Comparison of ENCODE assay signal across 8 cellular contexts in genomic region chr9:123637940-123638634, GRCh38.
DNase-seq lines count a peak whose midpoint lies in the region; ATAC-seq lines count a peak whose summit lies in the region.

No MANE protein-coding gene starts in this region.

- H3K27ac ChIP-seq in substantia nigra (ENCODE audit: low read depth, low read length, poor library complexity, severe bottlenecking): no peak overlapping the region

- H3K27ac Mint-ChIP-seq in activated naive CD4-positive, alpha-beta T cell treated with anti-CD3 and anti-CD28 coated beads, Interleukin-2, amount 10 ng/mL, durations not matched to agents 7 days and 5 days: peak overlapping the region; percentile 86
- H3K27ac Mint-ChIP-seq in natural killer cell treated with Interleukin-12 subunit alpha and Interleukin-12 subunit beta and Interleukin-15 and Interleukin-18, amount 100 ng/mL, for 72 hours: peak overlapping the region; percentile 10 to 44

- H3K4me3 Mint-ChIP-seq in activated naive CD4-positive, alpha-beta T cell treated with anti-CD3 and anti-CD28 coated beads, Interleukin-2, amount 10 ng/mL, durations not matched to agents 7 days and 5 days: peak overlapping the region; percentile 69
- peak overlapping the region; percentile 83 for H3K4me3 Mint-ChIP-seq in natural killer cell treated with Interleukin-12 subunit alpha and Interleukin-12 subunit beta and Interleukin-15 and Interleukin-18, amount 100 ng/mL, for 72 hours

- H3K36me3 Mint-ChIP-seq in activated naive CD4-positive, alpha-beta T cell treated with anti-CD3 and anti-CD28 coated beads, Interleukin-2, amount 10 ng/mL, durations not matched to agents 7 days and 5 days: no peaks in the 10 kb centered on the region
- no peaks in the 10 kb centered on the region for H3K36me3 Mint-ChIP-seq in natural killer cell treated with Interleukin-12 subunit alpha and Interleukin-12 subunit beta and Interleukin-15 and Interleukin-18, amount 100 ng/mL, for 72 hours

- peaks cover 56% of the 10 kb centered on the region for H3K4me1 Mint-ChIP-seq in activated naive CD4-positive, alpha-beta T cell treated with anti-CD3 and anti-CD28 coated beads, Interleukin-2, amount 10 ng/mL, durations not matched to agents 7 days and 5 days
- peaks cover 24 to 35% of the 10 kb centered on the region in 2 donors for H3K4me1 Mint-ChIP-seq in natural killer cell treated with Interleukin-12 subunit alpha and Interleukin-12 subunit beta and Interleukin-15 and Interleukin-18, amount 100 ng/mL, for 72 hours (ENCODE audit: low read depth in 2 of 2)

- H3K9me3 Mint-ChIP-seq in activated naive CD4-positive, alpha-beta T cell treated with anti-CD3 and anti-CD28 coated beads, Interleukin-2, amount 10 ng/mL, durations not matched to agents 7 days and 5 days: no peaks in the 10 kb centered on the region
- H3K9me3 Mint-ChIP-seq in natural killer cell treated with Interleukin-12 subunit alpha and Interleukin-12 subunit beta and Interleukin-15 and Interleukin-18, amount 100 ng/mL, for 72 hours: no peaks in the 10 kb centered on the region

- H3K4me3 ChIP-seq in GM08714 (ENCODE audit: low read length): peak overlapping the region; percentile 55; the same call in 1 of the 2 replicates

- H3K27me3 Mint-ChIP-seq in activated naive CD4-positive, alpha-beta T cell treated with anti-CD3 and anti-CD28 coated beads, Interleukin-2, amount 10 ng/mL, durations not matched to agents 7 days and 5 days: peaks cover 13% of the 10 kb centered on the region
- H3K27me3 Mint-ChIP-seq in natural killer cell treated with Interleukin-12 subunit alpha and Interleukin-12 subunit beta and Interleukin-15 and Interleukin-18, amount 100 ng/mL, for 72 hours: peaks cover 0 to 13% of the 10 kb centered on the region in 2 donors

- CTCF ChIA-PET in activated naive CD4-positive, alpha-beta T cell treated with anti-CD3 and anti-CD28 coated beads, Interleukin-2, amount 10 ng/mL, durations not matched to agents 7 days and 5 days (lab: Charles Lee): interaction anchor here (0.8 to 1.2 kb wide), 3 partner anchors 16 to 402 kb away, joined by 3 to 4 read pairs (median 3); no protein-coding TSS in a partner anchor

- peak; percentile 53 to 68 for ATAC-seq in natural killer cell treated with Interleukin-12 subunit alpha and Interleukin-12 subunit beta and Interleukin-15 and Interleukin-18, amount 100 ng/mL, for 72 hours
- ATAC-seq in GM18520 (IDR thresholded peaks at IDR 0.05; ENCODE audit: unreplicated experiment): no peak

- peak; percentile 11 for DNase-seq in HT-29 (ENCODE audit: low spot score)
- peak; percentile 67 for DNase-seq in activated naive CD4-positive, alpha-beta T cell treated with anti-CD3 and anti-CD28 coated beads, Interleukin-2, amount 10 ng/mL, durations not matched to agents 7 days and 5 days
- no peak for DNase-seq in natural killer cell treated with Interleukin-12 subunit alpha and Interleukin-12 subunit beta and Interleukin-15 and Interleukin-18, amount 100 ng/mL, for 72 hours (ENCODE audit: low spot score)
- DNase-seq in substantia nigra (lab: John Stamatoyannopoulos, UW): no peak
- no peak for DNase-seq in glomerular visceral epithelial cell (ENCODE audit: extremely low spot score)
- no peak for DNase-seq in DMS153 treated with DMSO at 0.1 percent for 48 hours (lab: John Stamatoyannopoulos, UW; ENCODE audit: unreplicated experiment)

Comparison
In these comparisons a context has a peak if more than half of its experiments do, and no peak if none do; other contexts are left out.
1. DNase-seq: peak in HT-29 (single experiment) and activated naive CD4-positive, alpha-beta T cell treated with anti-CD3 and anti-CD28 coated beads, Interleukin-2, amount 10 ng/mL, durations not matched to agents 7 days and 5 days (single experiment); none in natural killer cell treated with Interleukin-12 subunit alpha and Interleukin-12 subunit beta and Interleukin-15 and Interleukin-18, amount 100 ng/mL, for 72 hours (single experiment), substantia nigra (0 of 49), glomerular visceral epithelial cell (single experiment) and DMS153 treated with DMSO at 0.1 percent for 48 hours (single experiment).